ENCODE assay signal across 9 cellular contexts in genomic region chr13:79404985-79405384, GRCh38. TPM values are rescaled to one million over a fixed set of nuclear protein-coding genes. Genes with fewer than 3 reads are reported as not detected.
A peak's percentile ranks its signal among the peaks of the same experiment; 100 is the strongest.
DNase-seq lines count a peak whose midpoint lies in the region; ATAC-seq and TF ChIP-seq lines count a peak whose summit lies in the region.
"Had no signal": no experiment of that assay in that cellular context is flagged by ENCODE, and none has a peak within 500 bp of the region (broad histone marks: within the 10 kb centered on the region; RNA-seq: fewer than 3 reads in every experiment).

No MANE protein-coding gene starts in this region.

- no peaks in the 10 kb centered on the region for H3K9me3 Mint-ChIP-seq in CD8-positive, alpha-beta T cell
- H3K9me3 Mint-ChIP-seq: IgD-negative memory B cell had no signal

- TF ChIP-seq CTCF in CD8-positive, alpha-beta T cell (IDR thresholded peaks at IDR 0.05) = no peak

- H3K4me1 ChIP-seq in CD8-positive, alpha-beta T cell (ENCODE audit: insufficient read depth, low read length) = peaks cover 64% of the 10 kb centered on the region
- H3K4me1 ChIP-seq in HUES64 (ENCODE audit: insufficient read depth, low read length) = peaks cover 58% of the 10 kb centered on the region

- no peaks in the 10 kb centered on the region for H3K27me3 Mint-ChIP-seq in CD8-positive, alpha-beta T cell (ENCODE audit: low read depth)
- H3K27me3 Mint-ChIP-seq: IgD-negative memory B cell had no signal

- peaks cover 23% of the 10 kb centered on the region for H3K36me3 Mint-ChIP-seq in CD8-positive, alpha-beta T cell
- H3K36me3 Mint-ChIP-seq: IgD-negative memory B cell had no signal

- peak overlapping the region; percentile 89 for H3K27ac ChIP-seq in CD8-positive, alpha-beta T cell (ENCODE audit: low read depth, low read length)
- H3K27ac ChIP-seq in HUES64 (ENCODE audit: low read depth, low read length) (peak overlapping the region; percentile 97), cingulate gyrus (ENCODE audit: low read depth, low read length) (peak overlapping the region; percentile 91)

- no peak overlapping the region for H3K4me3 Mint-ChIP-seq in CD8-positive, alpha-beta T cell
- H3K4me3 Mint-ChIP-seq: IgD-negative memory B cell had no signal

- POLR2A ChIA-PET in CD8-positive, alpha-beta T cell (lab: Charles Lee) = interaction anchor here (0.9 to 2.6 kb wide), 3 partner anchors 11 to 118 kb away, joined by 3 to 26 read pairs (median 3); no protein-coding TSS in a partner anchor

- H3K36me3 ChIP-seq in CD8-positive, alpha-beta T cell (ENCODE audit: insufficient read depth, low read length) = no peaks in the 10 kb centered on the region
- H3K36me3 ChIP-seq in HUES64 (ENCODE audit: insufficient read depth, low read length) = peaks cover 15% of the 10 kb centered on the region

- no peaks in the 10 kb centered on the region for H3K27me3 ChIP-seq in CD8-positive, alpha-beta T cell (ENCODE audit: insufficient read depth, low read length)
- H3K27me3 ChIP-seq in HUES64 (ENCODE audit: insufficient read depth, low read length) = no peaks in the 10 kb centered on the region

- peak in 2 of 7 experiments; percentile 6 to 13 for DNase-seq in CD8-positive, alpha-beta T cell
- DNase-seq in occipital lobe (lab: John Stamatoyannopoulos, UW) (peak; percentile 7), AG08395 (ENCODE audit: low spot score) (no peak), NCI-H2029 (lab: John Stamatoyannopoulos, UW) (no peak), pons (ENCODE audit: low spot score) (no peak)

- H3K9me3 ChIP-seq in CD8-positive, alpha-beta T cell (ENCODE audit: low read length) = no peaks in the 10 kb centered on the region
- no peaks in the 10 kb centered on the region for H3K9me3 ChIP-seq in HUES64 (ENCODE audit: insufficient read depth, low read depth, low read length)

- CTCF ChIA-PET in CD8-positive, alpha-beta T cell (lab: Charles Lee) = interaction anchor here (2.6 to 6.3 kb wide), 2 partner anchors 12 to 19 kb away, joined by 8 to 53 read pairs; no protein-coding TSS in a partner anchor

- under 1% methylated on average over 8 of the region's 10 CpGs for WGBS in HUES64

- no peak for ATAC-seq in CD8-positive, alpha-beta T cell
- ATAC-seq in GM19023 (IDR thresholded peaks at IDR 0.05; ENCODE audit: unreplicated experiment) = no peak

- H3K9ac ChIP-seq in HUES64 (ENCODE audit: low read depth, low read length) = peak overlapping the region; percentile 92

- H3K27ac Mint-ChIP-seq in CD8-positive, alpha-beta T cell = no peak overlapping the region
- H3K27ac Mint-ChIP-seq: IgD-negative memory B cell had no signal

- intact Hi-C loops in CD8-positive, alpha-beta T cell (cut with DNase I, micrococcal nuclease) = loop anchor here (1.0 to 10.0 kb wide), 3 partner anchors 9 to 1710 kb away; partner anchors contain the start of genes OBI1 (in 1 of the 2) and SLAIN1 (in 1 of the 2)

- peaks cover 40% of the 10 kb centered on the region for H3K4me1 Mint-ChIP-seq in CD8-positive, alpha-beta T cell (ENCODE audit: low read depth)

- H3K4me3 ChIP-seq in CD8-positive, alpha-beta T cell (ENCODE audit: low read depth, low read length) = peak overlapping the region; percentile 84
- H3K4me3 ChIP-seq in HUES64 (ENCODE audit: low read length) = peak overlapping the region; percentile 90

RNA-seq across cellular contexts. Expression of gene RBM26, which starts 1.1 kb away (rescaled TPM):
- 10 to 100 TPM; 55.7 to 61.1 TPM for total RNA-seq in CD8-positive, alpha-beta T cell
- polyA plus RNA-seq in HUES64 (2013, experiment 1 of 2) = 42.8 TPM
- 46.3 TPM for polyA plus RNA-seq in HUES64 (2013, experiment 2 of 2)
- total RNA-seq in occipital lobe = 79.5 TPM
